In the genomic region with DNA sequence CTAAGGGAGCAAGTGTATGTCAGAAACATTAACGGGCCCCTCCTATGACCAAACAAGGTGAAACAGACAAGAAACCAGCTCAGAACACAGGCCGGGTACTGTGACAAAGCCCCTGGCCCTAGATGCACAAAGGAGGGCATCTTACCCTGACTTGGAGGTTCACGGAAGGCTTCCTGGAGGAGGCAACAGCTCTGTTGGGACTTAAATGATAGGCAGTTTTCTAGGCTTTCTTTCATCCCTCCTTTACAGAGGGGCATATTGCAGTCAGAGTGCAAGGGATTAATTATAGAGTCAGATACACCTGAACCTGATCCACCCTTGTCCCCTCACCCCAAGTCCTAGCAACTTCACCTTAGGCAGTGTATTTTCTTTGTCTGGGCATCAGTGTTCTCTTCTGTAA, we compare ENCODE assay signal across 1 cellular context.
TF ChIP-seq lines count a peak whose summit lies in the region.

No MANE protein-coding gene starts in this region.

TF ChIP-seq in GM23338, 12 proteins besides CTCF, POLR2A, EP300 and RAD21 (continued from another document):
- TF ChIP-seq NANOG (IDR thresholded peaks at IDR 0.05; ENCODE audit: borderline replicate concordance) (no peak), EZH2 (IDR thresholded peaks at IDR 0.05; ENCODE audit: low read depth, unreplicated experiment) (no peak), ZNF331 (CRISPR knock-in tag; IDR thresholded peaks at IDR 0.05; ENCODE audit: low read depth) (no peak)
TF ChIP-seq in GM23338: peak in this region for 0.
